13 cellular contexts compared by ENCODE assay signal in the genomic region with DNA sequence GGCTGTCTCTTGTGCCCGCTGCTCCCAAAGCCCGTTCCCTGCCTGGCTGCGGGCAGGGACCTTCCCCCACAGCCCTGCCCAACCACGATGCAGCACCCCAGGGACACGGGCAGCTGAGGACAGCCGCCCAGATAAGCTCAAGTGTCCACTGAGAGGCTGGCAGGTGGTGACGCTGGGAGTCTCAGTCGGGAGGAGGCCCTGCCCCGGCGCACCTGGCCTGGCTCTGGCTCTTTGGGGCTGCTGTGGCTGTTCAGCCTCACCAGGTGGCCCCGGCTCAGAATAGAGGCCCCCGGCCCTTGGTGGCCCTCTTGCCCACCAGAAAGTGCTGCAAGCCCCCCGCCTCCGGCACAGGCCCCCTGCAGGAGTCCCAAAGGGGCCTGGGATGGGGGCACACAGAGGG. TPM values are rescaled to one million over a fixed set of nuclear protein-coding genes. Genes with fewer than 3 reads are reported as not detected.
DNase-seq lines count a peak whose midpoint lies in the region; ATAC-seq and TF ChIP-seq lines count a peak whose summit lies in the region.
"Had no signal": no experiment of that assay in that cellular context is flagged by ENCODE, and none has a peak within 500 bp of the region (broad histone marks: within the 10 kb centered on the region; RNA-seq: fewer than 3 reads in every experiment).

No MANE protein-coding gene starts in this region.

- TF ChIP-seq CTCF in heart right ventricle (IDR thresholded peaks at IDR 0.05) = peak in 1 of 9 donors; percentile 16
- no peak for TF ChIP-seq CTCF in stomach (IDR thresholded peaks at IDR 0.05)
- TF ChIP-seq CTCF in prostate gland (IDR thresholded peaks at IDR 0.05) = no peak

- H3K4me3 ChIP-seq in heart right ventricle (peak overlapping the region in 1 of 10 donors; percentile 5), stomach (no peak overlapping the region), prostate gland (no peak overlapping the region)

- H3K27ac ChIP-seq in heart right ventricle = peak overlapping the region in 9 of 10 donors; percentile 8 to 96 (median 93)
- H3K27ac ChIP-seq in stomach = peak overlapping the region; percentile 83 to 95 (median 88)
- peak overlapping the region in 1 of 2 donors; percentile 5 for H3K27ac ChIP-seq in prostate gland

- no peaks in the 10 kb centered on the region for H3K9me3 ChIP-seq in heart right ventricle
- H3K9me3 ChIP-seq in stomach = no peaks in the 10 kb centered on the region
- no peaks in the 10 kb centered on the region for H3K9me3 ChIP-seq in prostate gland

- TF ChIP-seq EP300 in stomach (IDR thresholded peaks at IDR 0.05) = no peak

- intact Hi-C loops in heart right ventricle (cut with DNase I) = no loop called here
- intact Hi-C loops in stomach (cut with DNase I; ENCODE audit: low total_unique reads) = no loop called here
- intact Hi-C loops in prostate gland (cut with DNase I) = no loop called here

- no peaks in the 10 kb centered on the region for H3K27me3 ChIP-seq in heart right ventricle
- H3K27me3 ChIP-seq in stomach = no peaks in the 10 kb centered on the region
- no peaks in the 10 kb centered on the region for H3K27me3 ChIP-seq in prostate gland (replicated peaks; ENCODE audit: insufficient read depth)

- TF ChIP-seq POLR2A in stomach (IDR thresholded peaks at IDR 0.05) (no peak), prostate gland (IDR thresholded peaks at IDR 0.05) (no peak)

- DNase-seq in NCI-H1092 (lab: John Stamatoyannopoulos, UW) (peak; percentile 78), NCI-H345 (lab: John Stamatoyannopoulos, UW) (peak; percentile 92), heart right ventricle (peak; percentile 65 to 74), stomach (peak; percentile 82), prostate gland (ENCODE audit: low spot score) (no peak), Ammon's horn (ENCODE audit: low spot score) (no peak), GM19240 (ENCODE audit: insufficient read length, low spot score) (no peak)
- DNase-seq: activated CD4-positive, alpha-beta T cell treated with anti-CD3 and anti-CD28 coated beads, Interleukin-2, amount 50 U/mL, for 4 hours; activated naive CD4-positive, alpha-beta T cell; substantia nigra had no signal

- ATAC-seq in heart right ventricle = peak in 7 of 8 donors; percentile 18 to 65 (median 53)
- ATAC-seq in GM21526 (IDR thresholded peaks at IDR 0.05; ENCODE audit: low FRiP score, unreplicated experiment) = no peak

- 44 to 47% methylated on average over 14 of the region's 14 CpGs for WGBS in heart right ventricle, 2 donors
- WGBS in stomach, 5 donors = 48 to 65% (median 51%) methylated on average over 10 to 14 of the region's 14 CpGs
- WGBS in prostate gland = 74% methylated on average over 10 of the region's 14 CpGs

- H3K4me1 ChIP-seq in heart right ventricle = peaks cover 56 to 100% (median 89%) of the 10 kb centered on the region in 9 donors
- peaks cover 67 to 98% (median 93%) of the 10 kb centered on the region in 4 donors for H3K4me1 ChIP-seq in stomach
- peaks cover 22% of the 10 kb centered on the region for H3K4me1 ChIP-seq in prostate gland (replicated peaks)

- peaks cover 0 to 22% (median 10%) of the 10 kb centered on the region in 9 donors for H3K36me3 ChIP-seq in heart right ventricle
- H3K36me3 ChIP-seq in stomach = peaks cover 6 to 20% (median 13%) of the 10 kb centered on the region in 4 donors
- no peaks in the 10 kb centered on the region for H3K36me3 ChIP-seq in prostate gland

RNA-seq across cellular contexts. Expression of a gene that starts 5.5 kb away (rescaled TPM):
- total RNA-seq in heart right ventricle (10 to 100 TPM in 8 of 10 donors, 1 to 10 TPM in 2; 9.8 to 24.9 (median 12.3) TPM), stomach (100 to 1,000 TPM in 2 of 5 donors, 1 to 10 TPM in 3; 2.3 to 663 (median 9.5) TPM), prostate gland (10 to 100 TPM; 16.4 to 24.9 TPM)
- polyA plus RNA-seq in heart right ventricle (10 to 100 TPM; 16.1 to 51.9 TPM), stomach (10 to 100 TPM; 29.2 to 40.6 (median 36.6) TPM)

RNA-seq across cellular contexts. Expression of a gene that starts 5.6 kb away (rescaled TPM):
- total RNA-seq in heart right ventricle (10 to 100 TPM; 54.7 to 87.0 (median 71.5) TPM), stomach (100 to 1,000 TPM in 3 of 5 donors, 10 to 100 TPM in 2; 68.5 to 369 (median 118) TPM), prostate gland (100 to 1,000 TPM in 1 of 2 donors, 10 to 100 TPM in 1; 86.3 to 168 TPM)
- polyA plus RNA-seq in heart right ventricle (10 to 100 TPM; 28.8 to 83.3 TPM), stomach (10 to 100 TPM; 40.8 to 46.0 (median 41.1) TPM)

RNA-seq across cellular contexts. Expression of a gene that starts 15.5 kb away (rescaled TPM):
- 100 to 1,000 TPM in 9 of 10 donors, 10 to 100 TPM in 1; 94.3 to 429 (median 146) TPM for total RNA-seq in heart right ventricle
- 100 to 1,000 TPM; 314 to 640 TPM for polyA plus RNA-seq in heart right ventricle
- 100 to 1,000 TPM in 2 of 5 donors, 10 to 100 TPM in 3; 17.4 to 201 (median 95.5) TPM for total RNA-seq in stomach
- 100 to 1,000 TPM in 2 of 3 donors, 10 to 100 TPM in 1; 65.4 to 236 (median 157) TPM for polyA plus RNA-seq in stomach
- total RNA-seq in prostate gland = 100 to 1,000 TPM; 118 to 170 TPM

RNA-seq across cellular contexts. Expression of a gene that starts 22.6 kb away (rescaled TPM):
- total RNA-seq in heart right ventricle = under 1 TPM in 1 of 10 donors, not detected in 9; 0.39 TPM
- polyA plus RNA-seq in heart right ventricle = under 1 TPM in 1 of 2 donors, not detected in 1; 0.54 TPM
- under 1 TPM in 1 of 5 donors, not detected in 4; 0.55 TPM for total RNA-seq in stomach
- 10 to 100 TPM in 1 of 3 donors, 1 to 10 TPM in 2; 1.6 to 12.4 (median 2.4) TPM for polyA plus RNA-seq in stomach
- total RNA-seq in prostate gland = 1 to 10 TPM; 1.8 to 3.6 TPM
- total RNA-seq: bronchial epithelial cell, mononuclear cell had no signal

RNA-seq across cellular contexts. Expression of a gene that starts 32.5 kb away (rescaled TPM):
- 10 to 100 TPM in 9 of 10 donors, 1 to 10 TPM in 1; 9.5 to 24.7 (median 14.2) TPM for total RNA-seq in heart right ventricle
- polyA plus RNA-seq in heart right ventricle = 10 to 100 TPM; 12.6 to 25.3 TPM
- total RNA-seq in stomach = 10 to 100 TPM; 16.3 to 86.2 (median 34.8) TPM
- 10 to 100 TPM; 21.1 to 31.0 (median 21.4) TPM for polyA plus RNA-seq in stomach
- 10 to 100 TPM; 30.7 to 74.3 TPM for total RNA-seq in prostate gland

Comparison
In these comparisons a context has a peak if more than half of its experiments do, and no peak if none do; other contexts are left out.
1. DNase-seq: peak in NCI-H1092 (single experiment), NCI-H345 (single experiment), heart right ventricle (2 of 2) and stomach (single experiment); none in prostate gland (single experiment), Ammon's horn (single experiment) and GM19240 (single experiment).